Comparison of ENCODE assay signal across 8 cellular contexts in genomic region chr18:11850821-11851155, GRCh38. TPM values are rescaled to one million over a fixed set of nuclear protein-coding genes. Genes with fewer than 3 reads are reported as not detected.
A peak's percentile ranks its signal among the peaks of the same experiment; 100 is the strongest.
DNase-seq lines count a peak whose midpoint lies in the region; ATAC-seq, FAIRE-seq and TF ChIP-seq lines count a peak whose summit lies in the region.

No MANE protein-coding gene starts in this region.

- no peak for TF ChIP-seq CTCF in HCT116 (IDR thresholded peaks at IDR 0.05 in 2 of 3, conservative IDR thresholded peaks at IDR 0.05 in 1 of 3; ENCODE audit: borderline replicate concordance in 1 of 3, insufficient read depth in 1 of 3, low read depth in 2 of 3, low read length in 2 of 3)
- no peak for TF ChIP-seq CTCF in NB4 (IDR thresholded peaks at IDR 0.05; ENCODE audit: low read depth, low read length)
- TF ChIP-seq CTCF in brain microvascular endothelial cell (IDR thresholded peaks at IDR 0.05; ENCODE audit: low read depth, low read length, missing control alignments): no peak

- no peak for FAIRE-seq in GM19239 (lab: Jason Lieb, UNC)

- H3K27me3 ChIP-seq in HCT116 (ENCODE audit: insufficient read depth, low read length): no peaks in the 10 kb centered on the region
- H3K27me3 ChIP-seq in brain microvascular endothelial cell (replicated peaks): no peaks in the 10 kb centered on the region
- H3K27me3 ChIP-seq in subcutaneous abdominal adipose tissue (ENCODE audit: control insufficient read depth in 5 of 5, insufficient read depth in 4 of 5, low read length in 5 of 5): no peaks in the 10 kb centered on the region

- H3K4me1 ChIP-seq in HCT116 (ENCODE audit: control insufficient read depth in 1 of 2, insufficient read depth in 2 of 2, low read length in 2 of 2): peaks cover 18 to 40% of the 10 kb centered on the region in 2 experiments
- peaks cover 7 to 38% (median 35%) of the 10 kb centered on the region in 5 donors for H3K4me1 ChIP-seq in subcutaneous abdominal adipose tissue (ENCODE audit: control insufficient read depth in 5 of 5, insufficient read depth in 5 of 5, low read length in 5 of 5)

- no peak for TF ChIP-seq RAD21 in HCT116 (IDR thresholded peaks at IDR 0.05; ENCODE audit: low read depth)

- H3K36me3 ChIP-seq in HCT116 (ENCODE audit: control insufficient read depth in 1 of 2, insufficient read depth in 2 of 2, low read length in 2 of 2) (no peaks in the 10 kb centered on the region), brain microvascular endothelial cell (replicated peaks) (no peaks in the 10 kb centered on the region), subcutaneous abdominal adipose tissue (ENCODE audit: control insufficient read depth in 5 of 5, insufficient read depth in 5 of 5, low read length in 5 of 5) (peaks cover 0 to 3% (median 0%) of the 10 kb centered on the region in 5 donors)

- POLR2A ChIA-PET in HCT116 (lab: Charles Lee): interaction anchor here (0.9 kb wide), 1 partner anchor 11 kb away, joined by 3 read pairs; no protein-coding TSS in a partner anchor

- RAD21 ChIA-PET in HCT116 (lab: Charles Lee; ENCODE audit: low non-redundant PET in 1 of 2, low total read pairs in 2 of 2, uncharacterized antibody in 2 of 2, unreplicated experiment in 2 of 2): no interaction called here

- peak overlapping the region; percentile 84 for H3K9ac ChIP-seq in HCT116 (ENCODE audit: low read length)
- H3K9ac ChIP-seq in subcutaneous abdominal adipose tissue (ENCODE audit: low read length in 5 of 5): peak overlapping the region; percentile 90 to 100 (median 97)

- intact Hi-C loops in HCT116 (cut with micrococcal nuclease): loop anchor here (2.0 kb wide), 2 partner anchors 58 to 130 kb away; partner anchors contain the start of genes IMPA2 and MPPE1

- no peaks in the 10 kb centered on the region for H3K9me3 ChIP-seq in HCT116 (ENCODE audit: control insufficient read depth in 1 of 2, insufficient read depth in 1 of 2, low read depth in 1 of 2, low read length in 2 of 2)
- H3K9me3 ChIP-seq in subcutaneous abdominal adipose tissue (ENCODE audit: control insufficient read depth in 5 of 5, low read length in 5 of 5): no peaks in the 10 kb centered on the region

- H3K9me2 ChIP-seq in HCT116 (ENCODE audit: insufficient read depth): no peaks in the 10 kb centered on the region; the same call in 1 of the 2 replicates

- DNase-seq in HCT116 (ENCODE audit: low read depth, low spot score): no peak
- no peak for DNase-seq in NB4 (ENCODE audit: low read depth)
- DNase-seq in brain microvascular endothelial cell: no peak
- peak; percentile 64 for DNase-seq in kidney tubule cell (ENCODE audit: low spot score)
- no peak for DNase-seq in GM19238 (ENCODE audit: insufficient read length, low spot score)
- no peak for DNase-seq in GM19239 (ENCODE audit: insufficient read length, low spot score)

- H3K27ac ChIP-seq in HCT116 (ENCODE audit: low read depth, low read length) (peak overlapping the region; percentile 48), brain microvascular endothelial cell (peak overlapping the region; percentile 96), subcutaneous abdominal adipose tissue (ENCODE audit: low read depth, low read length) (peak overlapping the region; percentile 99)

- peak; percentile 39 for ATAC-seq in GM18502 (IDR thresholded peaks at IDR 0.05; ENCODE audit: poor library complexity, unreplicated experiment)
- peak; percentile 26 for ATAC-seq in HCT116

- CTCF ChIA-PET in HCT116 (lab: Charles Lee): no interaction called here

- peak overlapping the region; percentile 87 for H3K4me2 ChIP-seq in HCT116 (ENCODE audit: low read length)

- H4K20me1 ChIP-seq in HCT116 (ENCODE audit: insufficient read depth): no peaks in the 10 kb centered on the region

- H2AFZ ChIP-seq in HCT116 (ENCODE audit: low read depth, low read length, poor library complexity, severe bottlenecking): peak overlapping the region; percentile 63

- H3K4me3 ChIP-seq in HCT116 (replicated peaks in 1 of 2; ENCODE audit: low read depth in 1 of 2, low read length in 2 of 2): peak overlapping the region; percentile 82 to 99
- peak overlapping the region; percentile 98 for H3K4me3 ChIP-seq in NB4 (ENCODE audit: low read depth, low read length)
- peak overlapping the region; percentile 99 for H3K4me3 ChIP-seq in brain microvascular endothelial cell (ENCODE audit: low read depth, low read length)
- H3K4me3 ChIP-seq in subcutaneous abdominal adipose tissue (ENCODE audit: low read depth in 1 of 5, low read length in 5 of 5): peak overlapping the region; percentile 78 to 100 (median 95)

- TSS peak; percentile 90 for BruUV-seq in HCT116 (replicated peaks; lab: Mats Ljungman, UMichigan)

- H3K79me2 ChIP-seq in HCT116 (ENCODE audit: insufficient read depth, low read length): peaks cover 23% of the 10 kb centered on the region

- TF ChIP-seq POLR2A in HCT116 (IDR thresholded peaks at IDR 0.05; ENCODE audit: borderline replicate concordance, extremely low read depth, insufficient read depth, insufficient read length) (no peak), NB4 (IDR thresholded peaks at IDR 0.05; ENCODE audit: extremely low read depth, insufficient read length) (no peak)

- in situ Hi-C loops in brain microvascular endothelial cell (cut with HindIII; ENCODE audit: low pct_ligation_motif_present, low sequenced_read_pairs): no loop called here

TF ChIP-seq in HCT116, 20 proteins besides CTCF, POLR2A, EP300 and RAD21:
- no peak for TF ChIP-seq REST (IDR thresholded peaks at IDR 0.05; ENCODE audit: low read depth)
- TF ChIP-seq ATF3 (IDR thresholded peaks at IDR 0.05): no peak
- no peak for TF ChIP-seq CEBPB (IDR thresholded peaks at IDR 0.05; ENCODE audit: low read depth)
- TF ChIP-seq FOSL1 (IDR thresholded peaks at IDR 0.05; ENCODE audit: low read depth): no peak
- TF ChIP-seq ZNF274 (IDR thresholded peaks at IDR 0.05; ENCODE audit: low read depth, low read length): no peak
- no peak for TF ChIP-seq YY1 (IDR thresholded peaks at IDR 0.05; ENCODE audit: extremely low read depth, insufficient replicate concordance, low read depth, low read length)
- TF ChIP-seq SP1 (IDR thresholded peaks at IDR 0.05; ENCODE audit: low read depth): no peak

RNA-seq across cellular contexts. Expression of gene CHMP1B, which starts 0.4 kb away (rescaled TPM):
- 30.3 TPM for total RNA-seq in HCT116 (2021; ENCODE audit: unreplicated experiment)
- 31.1 and 43.8 TPM in 2 replicates for polyA plus RNA-seq in HCT116 (2012)

RNA-seq across cellular contexts. Expression of gene MPPE1, which starts 57.3 kb away (rescaled TPM):
- 21.4 TPM for total RNA-seq in HCT116 (2021; ENCODE audit: unreplicated experiment)
- 12.1 and 12.4 TPM in 2 replicates for polyA plus RNA-seq in HCT116 (2012)

Comparison
In these comparisons a context has a peak if more than half of its experiments do, and no peak if none do; other contexts are left out.
1. H3K27ac ChIP-seq: peak in every context shown above with its lines; median percentile 99 in subcutaneous abdominal adipose tissue; 96 in brain microvascular endothelial cell; 48 in HCT116.